In genomic region chr5:119021333-119021732, GRCh38 we compare ENCODE assay signal across 1 cellular context.
TF ChIP-seq lines count a peak whose summit lies in the region.

No MANE protein-coding gene starts in this region.

TF ChIP-seq in GM12878, 131 proteins besides CTCF, POLR2A, EP300 and RAD21:
- no peak for TF ChIP-seq STAT3 (IDR thresholded peaks at IDR 0.05; ENCODE audit: low read depth, low read length)
- no peak for TF ChIP-seq MYC (IDR thresholded peaks at IDR 0.05; ENCODE audit: insufficient read depth, insufficient read length, insufficient replicate concordance, low read length, severe bottlenecking)
- no peak for TF ChIP-seq KDM1A (IDR thresholded peaks at IDR 0.05; ENCODE audit: borderline replicate concordance)
- TF ChIP-seq NBN (IDR thresholded peaks at IDR 0.05) = no peak
- TF ChIP-seq IRF3 (IDR thresholded peaks at IDR 0.05) = no peak
- TF ChIP-seq NR2F1 (conservative IDR thresholded peaks at IDR 0.05) = no peak
- no peak for TF ChIP-seq CREB1 (IDR thresholded peaks at IDR 0.05; ENCODE audit: low read depth)
- no peak for TF ChIP-seq SUPT20H (IDR thresholded peaks at IDR 0.05; ENCODE audit: borderline replicate concordance, control insufficient read depth, low read depth, low read length)
- no peak for TF ChIP-seq GABPA (IDR thresholded peaks at IDR 0.05; ENCODE audit: low read depth)
- TF ChIP-seq USF1 (IDR thresholded peaks at IDR 0.05; ENCODE audit: borderline replicate concordance, extremely low read length, insufficient read depth, low read depth, low read length) = no peak
- TF ChIP-seq NFIC (IDR thresholded peaks at IDR 0.05; ENCODE audit: low read depth, low read length) = no peak
- TF ChIP-seq POLR2AphosphoS5 (IDR thresholded peaks at IDR 0.05; ENCODE audit: low read length) = no peak
- TF ChIP-seq FOXM1 (IDR thresholded peaks at IDR 0.05; ENCODE audit: low read depth, low read length) = no peak
- no peak for TF ChIP-seq HDAC2 (IDR thresholded peaks at IDR 0.05)
- TF ChIP-seq SP1 (IDR thresholded peaks at IDR 0.05; ENCODE audit: low read depth, low read length) = no peak
- TF ChIP-seq NFYA (IDR thresholded peaks at IDR 0.05; ENCODE audit: borderline replicate concordance, low read depth, low read length) = no peak
- TF ChIP-seq ASH2L (IDR thresholded peaks at IDR 0.05; ENCODE audit: borderline replicate concordance, low read depth) = no peak
- no peak for TF ChIP-seq HDAC6 (IDR thresholded peaks at IDR 0.05; ENCODE audit: unreplicated experiment)
- TF ChIP-seq POU2F2 (IDR thresholded peaks at IDR 0.05; ENCODE audit: borderline replicate concordance, low read depth, low read length) = no peak
